ENCODE assay signal across 13 cellular contexts in the genomic region with DNA sequence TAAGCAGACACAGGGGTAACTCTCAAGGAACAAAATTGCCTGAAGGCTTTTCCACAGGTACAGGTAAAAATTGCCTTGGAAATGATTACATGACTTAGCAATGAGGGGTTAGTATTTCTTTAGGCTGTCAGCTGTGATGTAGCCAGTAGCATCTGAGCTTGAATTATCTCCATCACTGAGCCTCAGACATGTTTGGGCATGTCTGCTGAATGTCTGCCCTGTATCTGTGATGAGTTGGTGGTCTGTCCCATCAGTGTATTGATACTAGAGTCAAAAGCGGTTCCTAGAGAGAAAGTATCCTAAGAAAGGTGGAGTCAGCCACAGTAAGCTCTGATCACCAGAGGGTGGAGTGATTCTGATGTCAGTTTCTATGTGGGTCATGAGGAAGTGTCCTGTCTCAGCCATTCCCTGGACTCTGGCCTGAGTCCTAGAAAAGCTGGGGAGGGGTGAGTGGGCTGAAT. TPM values are rescaled to one million over a fixed set of nuclear protein-coding genes. Genes with fewer than 3 reads are reported as not detected.
DNase-seq lines count a peak whose midpoint lies in the region; ATAC-seq and TF ChIP-seq lines count a peak whose summit lies in the region.
"Had no signal": no experiment of that assay in that cellular context is flagged by ENCODE, and none has a peak within 500 bp of the region (broad histone marks: within the 10 kb centered on the region; RNA-seq: fewer than 3 reads in every experiment).

No MANE protein-coding gene starts in this region.

- peak overlapping the region; percentile 87 for H3K27ac ChIP-seq in mammary epithelial cell (ENCODE audit: insufficient read depth, low read depth, low read length)
- peak overlapping the region; percentile 39 for H3K27ac ChIP-seq in substantia nigra (ENCODE audit: low read depth, low read length, poor library complexity, severe bottlenecking)
- H3K27ac ChIP-seq in psoas muscle, result no peak overlapping the region
- H3K27ac ChIP-seq: spleen, upper lobe of left lung had no signal

- no peak overlapping the region for H3K4me2 ChIP-seq in mammary epithelial cell (ENCODE audit: insufficient read depth, low read depth, low read length)

- no peaks in the 10 kb centered on the region for H3K79me2 ChIP-seq in mammary epithelial cell (ENCODE audit: insufficient read depth, low read length)

- peak overlapping the region; percentile 73 for H2AFZ ChIP-seq in mammary epithelial cell (ENCODE audit: low read depth, low read length)

- H3K27me3 ChIP-seq in mammary epithelial cell (ENCODE audit: insufficient read depth, low read length) (no peaks in the 10 kb centered on the region), psoas muscle (ENCODE audit: insufficient read depth in 3 of 3, low read length in 2 of 3) (no peaks in the 10 kb centered on the region)
- H3K27me3 ChIP-seq: spleen, upper lobe of left lung had no signal

- CTCF ChIA-PET in mammary epithelial cell (lab: Charles Lee; ENCODE audit: low non-redundant PET), result no interaction called here

- H3K9me3 ChIP-seq in mammary epithelial cell (replicated peaks; ENCODE audit: insufficient read depth, low read length) (no peaks in the 10 kb centered on the region), psoas muscle (no peaks in the 10 kb centered on the region)
- H3K9me3 ChIP-seq: spleen, upper lobe of left lung had no signal

- no peak for DNase-seq in activated naive CD8-positive, alpha-beta T cell treated with anti-CD3 and anti-CD28 coated beads, Interleukin-2, amount 10 ng/mL, durations not matched to agents 7 days and 5 days
- no peak for DNase-seq in activated naive CD8-positive, alpha-beta T cell treated with anti-CD3 and anti-CD28 coated beads, Interleukin-2, amount 50 U/mL, for 24 hours
- DNase-seq in mammary epithelial cell, result peak; percentile 74
- peak; percentile 68 for DNase-seq in islet precursor cell
- peak in 16 of 49 donors; percentile 16 to 65 (median 28) for DNase-seq in substantia nigra (lab: John Stamatoyannopoulos, UW)
- DNase-seq in KG1 (lab: John Stamatoyannopoulos, UW), result no peak
- no peak for DNase-seq in psoas muscle
- DNase-seq in COLO829 (ENCODE audit: low spot score), result no peak
- DNase-seq: amniotic stem cell, Kasumi-1, natural killer cell, spleen, upper lobe of left lung had no signal

- H3K4me3 Mint-ChIP-seq in activated naive CD8-positive, alpha-beta T cell treated with anti-CD3 and anti-CD28 coated beads, Interleukin-2, amount 10 ng/mL, durations not matched to agents 7 days and 5 days, result no peak overlapping the region
- no peak overlapping the region for H3K4me3 Mint-ChIP-seq in activated naive CD8-positive, alpha-beta T cell treated with anti-CD3 and anti-CD28 coated beads, Interleukin-2, amount 50 U/mL, for 24 hours
- H3K4me3 Mint-ChIP-seq: natural killer cell had no signal

- no peaks in the 10 kb centered on the region for H3K36me3 Mint-ChIP-seq in activated naive CD8-positive, alpha-beta T cell treated with anti-CD3 and anti-CD28 coated beads, Interleukin-2, amount 10 ng/mL, durations not matched to agents 7 days and 5 days
- H3K36me3 Mint-ChIP-seq in activated naive CD8-positive, alpha-beta T cell treated with anti-CD3 and anti-CD28 coated beads, Interleukin-2, amount 50 U/mL, for 24 hours (ENCODE audit: low read depth), result no peaks in the 10 kb centered on the region
- H3K36me3 Mint-ChIP-seq: natural killer cell had no signal

- TF ChIP-seq CTCF in mammary epithelial cell (conservative IDR thresholded peaks at IDR 0.05 in 1 of 2, IDR thresholded peaks at IDR 0.05 in 1 of 2; ENCODE audit: extremely low read depth in 1 of 2, insufficient read depth in 1 of 2, low read depth in 1 of 2, low read length in 2 of 2), result peak in 1 of 2 donors; percentile 6
- TF ChIP-seq CTCF in psoas muscle (IDR thresholded peaks at IDR 0.05), result no peak

- peak overlapping the region; percentile 39 for H3K9ac ChIP-seq in mammary epithelial cell (ENCODE audit: insufficient read depth, low read length)

- intact Hi-C loops in mammary epithelial cell (cut with micrococcal nuclease) (loop anchor here (2.0 kb wide), 1 partner anchor 25 kb away; no protein-coding TSS in a partner anchor), psoas muscle (cut with DNase I) (no loop called here)

- H3K36me3 ChIP-seq in mammary epithelial cell (ENCODE audit: insufficient read depth, low read length), result no peaks in the 10 kb centered on the region
- H3K36me3 ChIP-seq in psoas muscle (ENCODE audit: insufficient read depth in 1 of 2, low read depth in 1 of 2), result no peaks in the 10 kb centered on the region
- H3K36me3 ChIP-seq: spleen, upper lobe of left lung had no signal

- dilution Hi-C loops in mammary epithelial cell (cut with HindIII; ENCODE audit: low sequenced_read_pairs), result no loop called here

- H3K4me1 ChIP-seq in mammary epithelial cell (ENCODE audit: insufficient read depth, low read length) (peaks cover 54% of the 10 kb centered on the region), psoas muscle (no peaks in the 10 kb centered on the region)
- H3K4me1 ChIP-seq: spleen, upper lobe of left lung had no signal

- H4K20me1 ChIP-seq in mammary epithelial cell (ENCODE audit: insufficient read depth, low read length), result no peaks in the 10 kb centered on the region

- H3K4me3 ChIP-seq in mammary epithelial cell (replicated peaks in 1 of 3; ENCODE audit: insufficient read depth in 1 of 3, low read depth in 2 of 3, low read length in 3 of 3), result no peak overlapping the region
- H3K4me3 ChIP-seq in psoas muscle, result no peak overlapping the region
- H3K4me3 ChIP-seq: spleen, upper lobe of left lung had no signal

- 56% methylated on average over 1 of the region's 1 CpG for WGBS in mammary epithelial cell (ENCODE audit: low coverage, missing lambda C conversion rate)
- 72 to 93% (median 87%) methylated on average over 1 of the region's 1 CpG for WGBS in psoas muscle, 3 donors

- BruUV-seq in mammary epithelial cell (replicated peaks; lab: Mats Ljungman, UMichigan), result no TSS peak

- no peaks in the 10 kb centered on the region for H3K9me3 Mint-ChIP-seq in activated naive CD8-positive, alpha-beta T cell treated with anti-CD3 and anti-CD28 coated beads, Interleukin-2, amount 10 ng/mL, durations not matched to agents 7 days and 5 days
- no peaks in the 10 kb centered on the region for H3K9me3 Mint-ChIP-seq in activated naive CD8-positive, alpha-beta T cell treated with anti-CD3 and anti-CD28 coated beads, Interleukin-2, amount 50 U/mL, for 24 hours

- in situ Hi-C loops in mammary epithelial cell (cut with MboI; ENCODE audit: low sequenced_read_pairs in 2 of 2), result no loop called here

- peaks cover 3% of the 10 kb centered on the region for H3K4me1 Mint-ChIP-seq in activated naive CD8-positive, alpha-beta T cell treated with anti-CD3 and anti-CD28 coated beads, Interleukin-2, amount 10 ng/mL, durations not matched to agents 7 days and 5 days
- no peaks in the 10 kb centered on the region for H3K4me1 Mint-ChIP-seq in activated naive CD8-positive, alpha-beta T cell treated with anti-CD3 and anti-CD28 coated beads, Interleukin-2, amount 50 U/mL, for 24 hours
- H3K4me1 Mint-ChIP-seq: natural killer cell had no signal

- ATAC-seq in activated naive CD8-positive, alpha-beta T cell treated with anti-CD3 and anti-CD28 coated beads, Interleukin-2, amount 10 ng/mL, durations not matched to agents 7 days and 5 days (ENCODE audit: low read depth), result no peak
- ATAC-seq in activated naive CD8-positive, alpha-beta T cell treated with anti-CD3 and anti-CD28 coated beads, Interleukin-2, amount 50 U/mL, for 24 hours, result no peak
- no peak for ATAC-seq in psoas muscle
- ATAC-seq: natural killer cell had no signal

- POLR2A ChIA-PET in activated naive CD8-positive, alpha-beta T cell treated with anti-CD3 and anti-CD28 coated beads, Interleukin-2, amount 10 ng/mL, durations not matched to agents 7 days and 5 days (lab: Charles Lee), result no interaction called here

- H3K27ac Mint-ChIP-seq in activated naive CD8-positive, alpha-beta T cell treated with anti-CD3 and anti-CD28 coated beads, Interleukin-2, amount 10 ng/mL, durations not matched to agents 7 days and 5 days, result peak overlapping the region; percentile 34
- H3K27ac Mint-ChIP-seq in activated naive CD8-positive, alpha-beta T cell treated with anti-CD3 and anti-CD28 coated beads, Interleukin-2, amount 50 U/mL, for 24 hours, result no peak overlapping the region
- H3K27ac Mint-ChIP-seq: natural killer cell had no signal

- no peaks in the 10 kb centered on the region for H3K27me3 Mint-ChIP-seq in activated naive CD8-positive, alpha-beta T cell treated with anti-CD3 and anti-CD28 coated beads, Interleukin-2, amount 10 ng/mL, durations not matched to agents 7 days and 5 days
- H3K27me3 Mint-ChIP-seq in activated naive CD8-positive, alpha-beta T cell treated with anti-CD3 and anti-CD28 coated beads, Interleukin-2, amount 50 U/mL, for 24 hours, result peaks cover 4% of the 10 kb centered on the region

RNA-seq across cellular contexts. Expression of a gene that starts 16.2 kb away (rescaled TPM):
- total RNA-seq in activated naive CD8-positive, alpha-beta T cell treated with anti-CD3 and anti-CD28 coated beads, Interleukin-2, amount 10 ng/mL, durations not matched to agents 7 days and 5 days, result 1 to 10 TPM in 1 of 2 experiments, under 1 TPM in 1; 1.00 to 1.8 TPM
- total RNA-seq in mammary epithelial cell, result 1 to 10 TPM; 4.8 to 9.2 TPM
- 0.48 TPM for polyA plus RNA-seq in mammary epithelial cell
- 1.7 TPM for polyA minus RNA-seq in mammary epithelial cell
- total RNA-seq in psoas muscle, result 100 to 1,000 TPM; 113 to 173 (median 152) TPM
- polyA plus RNA-seq in psoas muscle, result 10 to 100 TPM in 2 of 3 donors, 1 to 10 TPM in 1; 9.1 to 15.5 (median 14.3) TPM

Comparison
In these comparisons a context has a peak if more than half of its experiments do, and no peak if none do; other contexts are left out.
1. DNase-seq: peak in mammary epithelial cell (single experiment) and islet precursor cell (single experiment); none in activated naive CD8-positive, alpha-beta T cell treated with anti-CD3 and anti-CD28 coated beads, Interleukin-2, amount 10 ng/mL, durations not matched to agents 7 days and 5 days (single experiment), activated naive CD8-positive, alpha-beta T cell treated with anti-CD3 and anti-CD28 coated beads, Interleukin-2, amount 50 U/mL, for 24 hours (single experiment), KG1 (single experiment), psoas muscle (0 of 2) and COLO829 (single experiment).
2. RNA of a gene that starts 16.2 kb away (total RNA-seq): 113 to 173 TPM in psoas muscle; 4.8 to 9.2 TPM in mammary epithelial cell and 1.00 to 1.8 TPM in activated naive CD8-positive, alpha-beta T cell treated with anti-CD3 and anti-CD28 coated beads, Interleukin-2, amount 10 ng/mL, durations not matched to agents 7 days and 5 days; every median in the first group is over 10 times any median in the second.